In genomic region chr1:223024486-223024885, GRCh38 we compare ENCODE assay signal across 7 cellular contexts.
A peak's percentile ranks its signal among the peaks of the same experiment; 100 is the strongest.
DNase-seq lines count a peak whose midpoint lies in the region; FAIRE-seq and TF ChIP-seq lines count a peak whose summit lies in the region.
"Not testable (repeated sequence)": the region's sequence is repeated elsewhere in the genome, so short reads cannot be mapped to it uniquely, and the experiment has no call there.

No MANE protein-coding gene starts in this region.

- H3K36me3 Mint-ChIP-seq in Caco-2 (ENCODE audit: insufficient read depth, unreplicated experiment) = peaks cover 13% of the 10 kb centered on the region
- not testable (repeated sequence) for H3K36me3 Mint-ChIP-seq in nephron progenitor cell (ENCODE audit: low read depth)

- H3K9ac ChIP-seq in HUES6 (ENCODE audit: low read length) (peak overlapping the region; percentile 95), iPS-18a (ENCODE audit: low read length) (peak overlapping the region; percentile 35)
- not testable (repeated sequence) for H3K9ac ChIP-seq in H1 (replicated peaks in 1 of 4; ENCODE audit: extremely low read depth in 1 of 4, low read depth in 3 of 4, low read length in 3 of 4)

- DNase-seq in Caco-2, H7, left ventricle myocardium inferior, nephron progenitor cell: not testable (repeated sequence)
- DNase-seq in H1 (ENCODE audit: low read depth in 1 of 2, low spot score in 2 of 2) = peak in 1 of 2 experiments; percentile 48

- H4K91ac ChIP-seq in H1 (replicated peaks; ENCODE audit: insufficient read length, low read length) = not testable (repeated sequence)

- H3K56ac ChIP-seq in H1 (replicated peaks; ENCODE audit: insufficient read length, low read depth, low read length) = peak overlapping the region; percentile 12

- H3K36me3 ChIP-seq in Caco-2 (ENCODE audit: control insufficient read depth, insufficient read depth, low read length); left ventricle myocardium inferior: not testable (repeated sequence)
- peaks cover 31% of the 10 kb centered on the region for H3K36me3 ChIP-seq in H7 (replicated peaks; ENCODE audit: control insufficient read depth, insufficient read depth, low read length)
- H3K36me3 ChIP-seq in HUES6 (ENCODE audit: control insufficient read depth, insufficient read depth, low read length) = peaks cover 62% of the 10 kb centered on the region
- peaks cover 7 to 57% (median 24%) of the 10 kb centered on the region in 4 experiments for H3K36me3 ChIP-seq in H1 (ENCODE audit: control insufficient read depth in 2 of 4, insufficient read depth in 4 of 4, low read length in 3 of 4)
- H3K36me3 ChIP-seq in iPS-18a (ENCODE audit: control insufficient read depth, low read depth, low read length) = peaks cover 44% of the 10 kb centered on the region

- not testable (repeated sequence) for H2BK12ac ChIP-seq in H1 (ENCODE audit: low read depth, low read length)

- H3K14ac ChIP-seq in H1 (ENCODE audit: insufficient read length) = not testable (repeated sequence)

- peaks cover 39% of the 10 kb centered on the region for H3K4me1 ChIP-seq in Caco-2
- peaks cover 47% of the 10 kb centered on the region for H3K4me1 ChIP-seq in HUES6 (ENCODE audit: control insufficient read depth, insufficient read depth, low read length)
- H3K4me1 ChIP-seq in H1 (replicated peaks in 1 of 4; ENCODE audit: control insufficient read depth in 3 of 4, insufficient read depth in 4 of 4, low read length in 3 of 4) = peaks cover 14 to 37% (median 27%) of the 10 kb centered on the region in 4 experiments
- peaks cover 24% of the 10 kb centered on the region for H3K4me1 ChIP-seq in left ventricle myocardium inferior
- peaks cover 33% of the 10 kb centered on the region for H3K4me1 ChIP-seq in iPS-18a (ENCODE audit: control insufficient read depth, low read depth, low read length)

- H3K27ac ChIP-seq in HUES6 (ENCODE audit: low read depth, low read length) (peak overlapping the region; percentile 95), H1 (ENCODE audit: low read depth, low read length) (peak overlapping the region; percentile 47; the same call in 1 of the 2 replicates), left ventricle myocardium inferior (replicated peaks) (peak overlapping the region; percentile 86), iPS-18a (ENCODE audit: low read length) (peak overlapping the region; percentile 87)

- H2AK5ac ChIP-seq in H1 (ENCODE audit: low read depth, low read length) = not testable (repeated sequence)

- not testable (repeated sequence) for TF ChIP-seq POLR2A in H1 (IDR thresholded peaks at IDR 0.05; ENCODE audit: control extremely low read depth in 1 of 2, low read depth in 2 of 2, low read length in 2 of 2)

- H3K9me3 Mint-ChIP-seq in Caco-2 (ENCODE audit: unreplicated experiment) = peaks cover 10% of the 10 kb centered on the region
- H3K9me3 Mint-ChIP-seq in nephron progenitor cell = not testable (repeated sequence)

- H3K18ac ChIP-seq in H1 (ENCODE audit: extremely low read depth, low read length) = 0 out of 2 replicates have a peak overlapping the region, but pooled peaks have one; percentile 98

- H3K79me1 ChIP-seq in H1 (ENCODE audit: low read depth, low read length) = not testable (repeated sequence)

- not testable (repeated sequence) for FAIRE-seq in H1 (lab: Jason Lieb, UNC)

- H3K4me2 ChIP-seq in H1 (ENCODE audit: insufficient read depth in 1 of 2, low read depth in 2 of 2, low read length in 2 of 2) = peak overlapping the region; percentile 59 to 73; a peak in 3 of 4 replicates

- H2BK15ac ChIP-seq in H1 (ENCODE audit: low read length) = not testable (repeated sequence)

- not testable (repeated sequence) for H3K4me3 Mint-ChIP-seq in Caco-2 (ENCODE audit: unreplicated experiment)
- peak overlapping the region; percentile 11 for H3K4me3 Mint-ChIP-seq in nephron progenitor cell

- CTCF ChIA-PET in Caco-2 (lab: Charles Lee); H1 (lab: Charles Lee; ENCODE audit: partially characterized antibody): not testable (repeated sequence)

- H2BK20ac ChIP-seq in H1 (ENCODE audit: low read length) = not testable (repeated sequence)

- H3K27me3 Mint-ChIP-seq in Caco-2 (ENCODE audit: insufficient read depth, unreplicated experiment) = not testable (repeated sequence)
- peaks cover 14% of the 10 kb centered on the region for H3K27me3 Mint-ChIP-seq in nephron progenitor cell (ENCODE audit: low read depth, poor library complexity)

- not testable (repeated sequence) for H3K4ac ChIP-seq in H1 (replicated peaks; ENCODE audit: insufficient read length, low read depth, low read length)

- not testable (repeated sequence) for H3K9me3 ChIP-seq in Caco-2; HUES6 (ENCODE audit: control insufficient read depth, insufficient read depth, low read depth, low read length); H1 (ENCODE audit: insufficient read depth in 2 of 2, low read depth in 1 of 2, low read length in 1 of 2); left ventricle myocardium inferior (replicated peaks); iPS-18a (ENCODE audit: control insufficient read depth, low read depth, low read length)

- POLR2A ChIA-PET in Caco-2 (lab: Charles Lee) = not testable (repeated sequence)
- POLR2A ChIA-PET in H1 (lab: Charles Lee; ENCODE audit: partially characterized antibody) = interaction anchor here (2.2 to 6.4 kb wide), 3 partner anchors 10 to 15 kb away, joined by 6 to 53 read pairs (median 53); no protein-coding TSS in a partner anchor

- peaks cover 0 to 17% of the 10 kb centered on the region in 2 experiments; a peak in 2 of 4 replicates for H3K79me2 ChIP-seq in H1 (ENCODE audit: control insufficient read depth in 1 of 2, insufficient read depth in 2 of 2, low read length in 2 of 2)

- BruUV-seq in Caco-2 (replicated peaks; lab: Mats Ljungman, UMichigan) = not testable (repeated sequence)

- H3K27ac Mint-ChIP-seq in Caco-2 (ENCODE audit: unreplicated experiment) (peak overlapping the region; percentile 80), nephron progenitor cell (peak overlapping the region; percentile 88)

- not testable (repeated sequence) for H2BK120ac ChIP-seq in H1 (replicated peaks; ENCODE audit: low read depth, low read length)

- not testable (repeated sequence) for H2AFZ ChIP-seq in H1 (ENCODE audit: low read length)

- H3K23ac ChIP-seq in H1 (ENCODE audit: insufficient read length) = not testable (repeated sequence)

- not testable (repeated sequence) for TF ChIP-seq CTCF in Caco-2 (IDR thresholded peaks at IDR 0.05; ENCODE audit: insufficient read depth in 1 of 2, low read depth in 1 of 2, low read length in 1 of 2, severe bottlenecking in 1 of 2, unreplicated experiment in 1 of 2); H1 (IDR thresholded peaks at IDR 0.05; ENCODE audit: control extremely low read depth in 1 of 3, insufficient read depth in 1 of 3, low read depth in 1 of 3, low read length in 3 of 3); left ventricle myocardium inferior (IDR thresholded peaks at IDR 0.05; ENCODE audit: borderline replicate concordance); nephron progenitor cell (IDR thresholded peaks at IDR 0.05)

- intact Hi-C loops in Caco-2 (cut with micrococcal nuclease; ENCODE audit: unreplicated experiment); left ventricle myocardium inferior (cut with micrococcal nuclease): not testable (repeated sequence)

- TF ChIP-seq RAD21 in H1 (IDR thresholded peaks at IDR 0.05 in 1 of 2, conservative IDR thresholded peaks at IDR 0.05 in 1 of 2; ENCODE audit: low read depth in 2 of 2, low read length in 2 of 2) = not testable (repeated sequence)

- peak overlapping the region; percentile 20 for H4K5ac ChIP-seq in H1 (ENCODE audit: insufficient read length, low read depth, low read length)

- H2BK5ac ChIP-seq in H1 (ENCODE audit: low read depth, low read length) = peak overlapping the region; percentile 98; the same call in 1 of the 2 replicates

- not testable (repeated sequence) for H3K4me3 ChIP-seq in Caco-2 (ENCODE audit: low read depth, low read length); left ventricle myocardium inferior
- H3K4me3 ChIP-seq in H7 (ENCODE audit: insufficient read depth, low read depth, low read length) (peak overlapping the region; percentile 31; the same call in 1 of the 2 replicates), HUES6 (ENCODE audit: low read depth, low read length) (peak overlapping the region; percentile 48), H1 (ENCODE audit: extremely low read depth in 1 of 4, insufficient read depth in 2 of 4, low read depth in 3 of 4, low read length in 4 of 4) (peak overlapping the region in 1 of 4 experiments; percentile 47; a peak in 3 of 8 replicates), iPS-18a (ENCODE audit: low read length) (peak overlapping the region; percentile 49)

- TF ChIP-seq EP300 in H1 (IDR thresholded peaks at IDR 0.05; ENCODE audit: borderline replicate concordance in 1 of 2, low read depth in 2 of 2, low read length in 2 of 2) = not testable (repeated sequence)

- not testable (repeated sequence) for H4K8ac ChIP-seq in H1 (ENCODE audit: extremely low read depth, insufficient read depth, low read length)

- 10% methylated on average over 4 of the region's 5 CpGs; no CpG with 5 or more reads in 1 of the 2 experiments for WGBS in H1 (ENCODE audit: extremely low coverage in 1 of 2, insufficient coverage in 1 of 2, insufficient read length in 1 of 2, insufficient replicate concordance in 2 of 2, low coverage in 1 of 2, low lambda C conversion rate in 2 of 2, missing lambda C conversion rate in 1 of 2), 2 experiments

- H3K23me2 ChIP-seq in H1 (ENCODE audit: low read depth, low read length) = not testable (repeated sequence)

- not testable (repeated sequence) for H3K27me3 ChIP-seq in Caco-2 (replicated peaks; ENCODE audit: control insufficient read depth, insufficient read depth, low read length); H7 (ENCODE audit: control insufficient read depth, insufficient read depth, low read length); HUES6 (ENCODE audit: control insufficient read depth, insufficient read depth, low read length); H1 (replicated peaks in 1 of 4; ENCODE audit: control insufficient read depth in 3 of 4, extremely low read depth in 1 of 4, insufficient read depth in 3 of 4, low read length in 3 of 4); left ventricle myocardium inferior (ENCODE audit: low read depth); iPS-18a (ENCODE audit: control insufficient read depth, insufficient read depth, low read length)

- not testable (repeated sequence) for H4K20me1 ChIP-seq in H1 (replicated peaks in 1 of 2; ENCODE audit: control insufficient read depth in 1 of 2, insufficient read depth in 2 of 2, low read length in 2 of 2)

- H3K4me1 Mint-ChIP-seq in Caco-2 (ENCODE audit: low read depth, unreplicated experiment) (peaks cover 38% of the 10 kb centered on the region), nephron progenitor cell (peaks cover 86% of the 10 kb centered on the region)

TF ChIP-seq in H1, 55 proteins besides CTCF, POLR2A, EP300 and RAD21:
- TF ChIP-seq NANOG (IDR thresholded peaks at IDR 0.05; ENCODE audit: insufficient read depth, low read depth, low read length, poor library complexity, severe bottlenecking) = peak; percentile 36
